In genomic region chr19:678791-679388, GRCh38 we compare ENCODE assay signal across 10 cellular contexts. TPM values are rescaled to one million over a fixed set of nuclear protein-coding genes. Genes with fewer than 3 reads are reported as not detected.
DNase-seq lines count a peak whose midpoint lies in the region; ATAC-seq and TF ChIP-seq lines count a peak whose summit lies in the region.
"Had no signal": no experiment of that assay in that cellular context is flagged by ENCODE, and none has a peak within 500 bp of the region (broad histone marks: within the 10 kb centered on the region; RNA-seq: fewer than 3 reads in every experiment).

No MANE protein-coding gene starts in this region.

- no peaks in the 10 kb centered on the region for H3K9me3 Mint-ChIP-seq in activated T-cell treated with anti-CD3 and anti-CD28 coated beads, Interleukin-2, amount 50 U/mL, for 72 hours
- no peaks in the 10 kb centered on the region for H3K9me3 Mint-ChIP-seq in activated T-helper 2 cell treated with anti-CD3 and anti-CD28 coated beads, Interferon-gamma antibody, Interleukin-2, Interleukin-4, amounts not matched to agents 10 μg/mL and 5 μg/mL and 100 μg/mL, durations not matched to agents 14 hours and 24 hours and 36 hours
- H3K9me3 Mint-ChIP-seq in immature natural killer cell = no peaks in the 10 kb centered on the region

- no peaks in the 10 kb centered on the region for H3K36me3 ChIP-seq in thyroid gland
- H3K36me3 ChIP-seq: spleen had no signal

- H3K27ac Mint-ChIP-seq in activated T-cell treated with anti-CD3 and anti-CD28 coated beads, Interleukin-2, amount 50 U/mL, for 72 hours = no peak overlapping the region
- H3K27ac Mint-ChIP-seq in activated T-helper 2 cell treated with anti-CD3 and anti-CD28 coated beads, Interferon-gamma antibody, Interleukin-2, Interleukin-4, amounts not matched to agents 10 μg/mL and 5 μg/mL and 100 μg/mL, durations not matched to agents 14 hours and 24 hours and 36 hours = peak overlapping the region; percentile 38
- peak overlapping the region in 4 of 6 donors; percentile 16 to 83 (median 44) for H3K27ac Mint-ChIP-seq in immature natural killer cell

- peak overlapping the region; percentile 60 to 75 for H3K4me3 Mint-ChIP-seq in activated T-cell treated with anti-CD3 and anti-CD28 coated beads, Interleukin-2, amount 50 U/mL, for 72 hours
- peak overlapping the region; percentile 64 for H3K4me3 Mint-ChIP-seq in activated T-helper 2 cell treated with anti-CD3 and anti-CD28 coated beads, Interferon-gamma antibody, Interleukin-2, Interleukin-4, amounts not matched to agents 10 μg/mL and 5 μg/mL and 100 μg/mL, durations not matched to agents 14 hours and 24 hours and 36 hours (ENCODE audit: low read depth)
- H3K4me3 Mint-ChIP-seq in immature natural killer cell = peak overlapping the region in 4 of 5 donors; percentile 54 to 68 (median 60)

- TF ChIP-seq CTCF in thyroid gland (IDR thresholded peaks at IDR 0.05) = no peak

- no peak for DNase-seq in activated T-cell treated with anti-CD3 and anti-CD28 coated beads, Interleukin-2, amount 50 U/mL, for 72 hours
- no peak for DNase-seq in activated T-cell treated with anti-CD3 and anti-CD28 coated beads, Interleukin-2, amount 50 U/mL, for 1 hour
- DNase-seq in activated T-helper 2 cell treated with anti-CD3 and anti-CD28 coated beads, Interferon-gamma antibody, Interleukin-2, Interleukin-4, amounts not matched to agents 10 μg/mL and 5 μg/mL and 100 μg/mL, durations not matched to agents 14 hours and 24 hours and 36 hours (ENCODE audit: low spot score) = no peak
- no peak for DNase-seq in immature natural killer cell
- no peak for DNase-seq in thyroid gland
- no peak for DNase-seq in NCI-H1417 (lab: John Stamatoyannopoulos, UW)
- DNase-seq in germinal center (ENCODE audit: low spot score) = no peak

- H3K27me3 ChIP-seq in thyroid gland = no peaks in the 10 kb centered on the region

- H3K4me3 ChIP-seq in thyroid gland (replicated peaks in 1 of 3) = peak overlapping the region in 1 of 3 donors; percentile 87

- intact Hi-C loops in activated T-helper 2 cell treated with anti-CD3 and anti-CD28 coated beads, Interferon-gamma antibody, Interleukin-2, Interleukin-4, amounts not matched to agents 10 μg/mL and 5 μg/mL and 100 μg/mL, durations not matched to agents 14 hours and 24 hours and 36 hours (cut with micrococcal nuclease) = no loop called here
- intact Hi-C loops in thyroid gland (cut with DNase I) = no loop called here

- no peaks in the 10 kb centered on the region for H3K27me3 Mint-ChIP-seq in activated T-cell treated with anti-CD3 and anti-CD28 coated beads, Interleukin-2, amount 50 U/mL, for 72 hours (ENCODE audit: low read depth)
- peaks cover 12% of the 10 kb centered on the region for H3K27me3 Mint-ChIP-seq in activated T-helper 2 cell treated with anti-CD3 and anti-CD28 coated beads, Interferon-gamma antibody, Interleukin-2, Interleukin-4, amounts not matched to agents 10 μg/mL and 5 μg/mL and 100 μg/mL, durations not matched to agents 14 hours and 24 hours and 36 hours (ENCODE audit: low read depth)
- H3K27me3 Mint-ChIP-seq in immature natural killer cell (ENCODE audit: low read depth in 3 of 3) = peaks cover 11 to 13% (median 12%) of the 10 kb centered on the region in 3 donors

- no peaks in the 10 kb centered on the region for H3K9me3 ChIP-seq in thyroid gland
- H3K9me3 ChIP-seq: spleen had no signal

- H3K4me1 Mint-ChIP-seq in activated T-cell treated with anti-CD3 and anti-CD28 coated beads, Interleukin-2, amount 50 U/mL, for 72 hours (ENCODE audit: low read depth) = no peaks in the 10 kb centered on the region
- peaks cover 1% of the 10 kb centered on the region for H3K4me1 Mint-ChIP-seq in activated T-helper 2 cell treated with anti-CD3 and anti-CD28 coated beads, Interferon-gamma antibody, Interleukin-2, Interleukin-4, amounts not matched to agents 10 μg/mL and 5 μg/mL and 100 μg/mL, durations not matched to agents 14 hours and 24 hours and 36 hours (ENCODE audit: low read depth)
- peaks cover 0 to 7% of the 10 kb centered on the region in 2 donors for H3K4me1 Mint-ChIP-seq in immature natural killer cell

- peaks cover 17 to 38% of the 10 kb centered on the region in 2 donors for H3K4me1 ChIP-seq in thyroid gland

- WGBS in thyroid gland, 2 donors = 89 to 90% methylated on average over 8 to 10 of the region's 16 CpGs

- ATAC-seq in activated T-cell treated with anti-CD3 and anti-CD28 coated beads, Interleukin-2, amount 50 U/mL, for 72 hours (replicated peaks in 1 of 2) = no peak
- ATAC-seq in HG03354 (IDR thresholded peaks at IDR 0.05; ENCODE audit: poor library complexity, severe bottlenecking, unreplicated experiment) = no peak

- H3K36me3 Mint-ChIP-seq in activated T-cell treated with anti-CD3 and anti-CD28 coated beads, Interleukin-2, amount 50 U/mL, for 72 hours (ENCODE audit: insufficient read depth in 2 of 2) = no peaks in the 10 kb centered on the region
- no peaks in the 10 kb centered on the region for H3K36me3 Mint-ChIP-seq in activated T-helper 2 cell treated with anti-CD3 and anti-CD28 coated beads, Interferon-gamma antibody, Interleukin-2, Interleukin-4, amounts not matched to agents 10 μg/mL and 5 μg/mL and 100 μg/mL, durations not matched to agents 14 hours and 24 hours and 36 hours (ENCODE audit: low read depth)
- no peaks in the 10 kb centered on the region for H3K36me3 Mint-ChIP-seq in immature natural killer cell

- peak overlapping the region in 2 of 3 donors; percentile 60 to 89 for H3K27ac ChIP-seq in thyroid gland

- TF ChIP-seq POLR2A in thyroid gland (IDR thresholded peaks at IDR 0.05) = no peak

RNA-seq across cellular contexts. Expression of gene FSTL3, which starts 2.7 kb away (rescaled TPM):
- 10 to 100 TPM; 10.0 to 11.4 TPM for total RNA-seq in activated T-cell treated with anti-CD3 and anti-CD28 coated beads, Interleukin-2, amount 50 U/mL, for 72 hours
- total RNA-seq in activated T-helper 2 cell treated with anti-CD3 and anti-CD28 coated beads, Interferon-gamma antibody, Interleukin-2, Interleukin-4, amounts not matched to agents 10 μg/mL and 5 μg/mL and 100 μg/mL, durations not matched to agents 14 hours and 24 hours and 36 hours = 6.9 and 8.0 TPM in 2 replicates
- polyA plus RNA-seq in immature natural killer cell = 1 to 10 TPM in 2 of 3 donors, not detected in 1; 1.4 to 2.6 TPM
- total RNA-seq in thyroid gland = 10 to 100 TPM; 16.2 to 73.4 (median 62.9) TPM

RNA-seq across cellular contexts. Expression of gene RNF126, which starts 15.9 kb away (rescaled TPM):
- 10 to 100 TPM; 72.8 to 91.8 TPM for total RNA-seq in activated T-cell treated with anti-CD3 and anti-CD28 coated beads, Interleukin-2, amount 50 U/mL, for 72 hours
- 83.2 and 89.4 TPM in 2 replicates for total RNA-seq in activated T-helper 2 cell treated with anti-CD3 and anti-CD28 coated beads, Interferon-gamma antibody, Interleukin-2, Interleukin-4, amounts not matched to agents 10 μg/mL and 5 μg/mL and 100 μg/mL, durations not matched to agents 14 hours and 24 hours and 36 hours
- 100 to 1,000 TPM in 1 of 3 donors, 10 to 100 TPM in 2; 78.7 to 119 (median 94.4) TPM for polyA plus RNA-seq in immature natural killer cell
- total RNA-seq in thyroid gland = 10 to 100 TPM; 41.4 to 55.5 (median 53.5) TPM

RNA-seq across cellular contexts. Expression of gene PRSS57, which starts 16.4 kb away (rescaled TPM):
- under 1 TPM in 1 of 2 donors, not detected in 1; 0.22 TPM for total RNA-seq in activated T-cell treated with anti-CD3 and anti-CD28 coated beads, Interleukin-2, amount 50 U/mL, for 72 hours
- not detected in 2 replicates for total RNA-seq in activated T-helper 2 cell treated with anti-CD3 and anti-CD28 coated beads, Interferon-gamma antibody, Interleukin-2, Interleukin-4, amounts not matched to agents 10 μg/mL and 5 μg/mL and 100 μg/mL, durations not matched to agents 14 hours and 24 hours and 36 hours
- 10 to 100 TPM in 1 of 3 donors, 1 to 10 TPM in 2; 5.8 to 41.4 (median 6.3) TPM for polyA plus RNA-seq in immature natural killer cell
- total RNA-seq in thyroid gland = not detected
- total RNA-seq: dermis microvascular lymphatic vessel endothelial cell had no signal

RNA-seq across cellular contexts. Expression of gene PALM, which starts 29.8 kb away (rescaled TPM):
- total RNA-seq in activated T-cell treated with anti-CD3 and anti-CD28 coated beads, Interleukin-2, amount 50 U/mL, for 72 hours = 1 to 10 TPM in 1 of 2 donors, under 1 TPM in 1; 0.72 to 2.0 TPM
- total RNA-seq in activated T-helper 2 cell treated with anti-CD3 and anti-CD28 coated beads, Interferon-gamma antibody, Interleukin-2, Interleukin-4, amounts not matched to agents 10 μg/mL and 5 μg/mL and 100 μg/mL, durations not matched to agents 14 hours and 24 hours and 36 hours = not detected in 2 replicates
- polyA plus RNA-seq in immature natural killer cell = not detected
- total RNA-seq in thyroid gland = 10 to 100 TPM; 18.9 to 45.5 (median 27.7) TPM

RNA-seq across cellular contexts. Expression of gene FGF22, which starts 39.2 kb away (rescaled TPM):
- not detected for total RNA-seq in activated T-cell treated with anti-CD3 and anti-CD28 coated beads, Interleukin-2, amount 50 U/mL, for 72 hours
- not detected in 2 replicates for total RNA-seq in activated T-helper 2 cell treated with anti-CD3 and anti-CD28 coated beads, Interferon-gamma antibody, Interleukin-2, Interleukin-4, amounts not matched to agents 10 μg/mL and 5 μg/mL and 100 μg/mL, durations not matched to agents 14 hours and 24 hours and 36 hours
- under 1 TPM in 1 of 3 donors, not detected in 2; 0.54 TPM for polyA plus RNA-seq in immature natural killer cell
- total RNA-seq in thyroid gland = not detected
- total RNA-seq: dermis microvascular lymphatic vessel endothelial cell had no signal
